ENCODE assay signal across 29 cellular contexts in genomic region chr9:82363236-82363635, GRCh38.
DNase-seq lines count a peak whose midpoint lies in the region; ATAC-seq and TF ChIP-seq lines count a peak whose summit lies in the region.
"Had no signal": no experiment of that assay in that cellular context is flagged by ENCODE, and none has a peak within 500 bp of the region (broad histone marks: within the 10 kb centered on the region; RNA-seq: fewer than 3 reads in every experiment).

No MANE protein-coding gene starts in this region.

- H3K27ac ChIP-seq in WERI-Rb-1, result peak overlapping the region; percentile 15; the same call in 1 of the 2 replicates
- no peak overlapping the region for H3K27ac ChIP-seq in aorta (ENCODE audit: low read depth in 1 of 2, low read length in 2 of 2)
- H3K27ac ChIP-seq: adrenal gland, breast epithelium, colonic mucosa, esophagus muscularis mucosa, hepatocyte, left lung, thyroid gland, VCaP had no signal

- H3K27me3 ChIP-seq in WERI-Rb-1 (ENCODE audit: insufficient read depth, low read depth, severe bottlenecking) (no peaks in the 10 kb centered on the region), aorta (ENCODE audit: control insufficient read depth in 1 of 2, insufficient read depth in 2 of 2, low read length in 1 of 2) (no peaks in the 10 kb centered on the region)
- H3K27me3 ChIP-seq: adrenal gland, breast epithelium, colonic mucosa, esophagus muscularis mucosa, hepatocyte, left lung, thyroid gland had no signal

- H3K36me3 ChIP-seq in WERI-Rb-1 (no peaks in the 10 kb centered on the region), aorta (ENCODE audit: control insufficient read depth in 1 of 2, insufficient read depth in 2 of 2, low read length in 1 of 2) (no peaks in the 10 kb centered on the region)
- H3K36me3 ChIP-seq: adrenal gland, breast epithelium, colonic mucosa, esophagus muscularis mucosa, left lung, thyroid gland had no signal

- H3K9me3 ChIP-seq in WERI-Rb-1 (ENCODE audit: severe bottlenecking) (no peaks in the 10 kb centered on the region), aorta (ENCODE audit: control insufficient read depth, low read length) (no peaks in the 10 kb centered on the region)
- H3K9me3 ChIP-seq: adrenal gland, breast epithelium, colonic mucosa, esophagus muscularis mucosa, left lung, thyroid gland had no signal

- H3K4me3 ChIP-seq in WERI-Rb-1 (ENCODE audit: low read depth, low read length) (peak overlapping the region; percentile 18; the same call in 1 of the 2 replicates), aorta (ENCODE audit: low read length in 2 of 2) (no peak overlapping the region)
- H3K4me3 ChIP-seq: adrenal gland, breast epithelium, colonic mucosa, esophagus muscularis mucosa, GM23338, hepatocyte, left lung, thyroid gland had no signal

- 73 to 74% methylated on average over 5 of the region's 5 CpGs for WGBS in aorta, 2 donors

- TF ChIP-seq CTCF in WERI-Rb-1 (IDR thresholded peaks at IDR 0.05; ENCODE audit: low read depth, low read length), result no peak

- no peaks in the 10 kb centered on the region for H3K4me1 ChIP-seq in aorta (ENCODE audit: control insufficient read depth in 1 of 2, insufficient read depth in 2 of 2, low read length in 2 of 2)
- H3K4me1 ChIP-seq: adrenal gland, breast epithelium, colonic mucosa, left lung, thyroid gland had no signal

- ATAC-seq in GM21515 (IDR thresholded peaks at IDR 0.05; ENCODE audit: unreplicated experiment) (no peak), GM21390 (IDR thresholded peaks at IDR 0.05; ENCODE audit: unreplicated experiment) (no peak), aorta (ENCODE audit: low FRiP score) (no peak)
- ATAC-seq: CD8-positive, alpha-beta T cell; effector memory CD8-positive, alpha-beta T cell; GM23338; left lung; natural killer cell treated with Interleukin-12 subunit alpha and Interleukin-12 subunit beta and Interleukin-15 and Interleukin-18, amount 100 ng/mL, for 72 hours; stimulated activated naive CD8-positive, alpha-beta T cell treated with anti-CD3 and anti-CD28 coated beads, Interleukin-15, amount 100 ng/mL, for 72 hours had no signal

- intact Hi-C loops in aorta (cut with DNase I), result no loop called here

- DNase-seq in NCI-H1694 (lab: John Stamatoyannopoulos, UW), result peak; percentile 88
- peak; percentile 3 for DNase-seq in NCI-H2227 treated with DMSO at 0.1 percent for 48 hours (lab: John Stamatoyannopoulos, UW)
- DNase-seq in WERI-Rb-1, result peak; percentile 32
- DNase-seq in retina, result peak; percentile 77
- DNase-seq in aorta, result no peak
- DNase-seq: activated CD4-positive, alpha-beta T cell treated with anti-CD3 and anti-CD28 coated beads, Interleukin-2, amount 10 ng/mL, durations not matched to agents 7 days and 5 days; activated naive CD4-positive, alpha-beta T cell treated with Interleukin-2 at 50 U/mL for 16 hours; activated T-cell treated with anti-CD3 and anti-CD28 coated beads, Interleukin-2, amount 50 U/mL, for 48 hours; adrenal gland; CD8-positive, alpha-beta T cell; colonic mucosa; effector memory CD8-positive, alpha-beta T cell; foreskin melanocyte; GDM1; HFFc6; immature natural killer cell; left lung; NCI-H187 treated with DMSO at 0.1 percent for 48 hours; posterior cingulate gyrus; stimulated activated naive CD8-positive, alpha-beta T cell treated with anti-CD3 and anti-CD28 coated beads, Interleukin-15, amount 100 ng/mL, for 72 hours; thyroid gland had no signal

Comparison
In these comparisons a context has a peak if more than half of its experiments do, and no peak if none do; other contexts are left out.
1. DNase-seq: peak in NCI-H1694 (single experiment), NCI-H2227 treated with DMSO at 0.1 percent for 48 hours (single experiment), WERI-Rb-1 (single experiment) and retina (single experiment); none in aorta (0 of 2).